27 cellular contexts compared by ENCODE assay signal in genomic region chr15:61250613-61251012, GRCh38.
"Had no signal": no experiment of that assay in that cellular context is flagged by ENCODE, and none has a peak within 500 bp of the region (broad histone marks: within the 10 kb centered on the region; RNA-seq: fewer than 3 reads in every experiment).

No MANE protein-coding gene starts in this region.

- H3K27me3 ChIP-seq: suprapubic skin, testis, tibial nerve, transverse colon, upper lobe of left lung, upper lobe of right lung, uterus, vagina had no signal

- H3K27ac ChIP-seq: stomach, suprapubic skin, testis, thoracic aorta, tibial artery, tibial nerve, transverse colon, upper lobe of left lung, upper lobe of right lung, uterus, vagina had no signal

- H3K9me3 ChIP-seq: stomach, suprapubic skin, testis, thoracic aorta, tibial artery, tibial nerve, transverse colon, upper lobe of left lung, upper lobe of right lung, uterus, vagina had no signal

- H3K27ac Mint-ChIP-seq: stimulated activated effector memory CD8-positive, alpha-beta T cell treated with anti-CD3 and anti-CD28 coated beads, Interleukin-12 subunit alpha, Interleukin-12 subunit beta, amount 100 ng/mL, for 72 hours; stimulated activated memory B cell treated with anti-CD40 and anti-IgM and Interleukin-4, amounts not matched to agents 10 μg/mL and 1 μg/mL and 100 μg/mL, for 72 hours; stimulated activated naive B cell treated with anti-CD40 and anti-IgM and Interleukin-4, amounts not matched to agents 10 μg/mL and 1 μg/mL and 100 μg/mL, for 72 hours; stimulated activated naive CD8-positive, alpha-beta T cell treated with anti-CD3 and anti-CD28 coated beads, Interleukin-15, amount 100 ng/mL, for 72 hours; stimulated activated naive CD8-positive, alpha-beta T cell treated with anti-CD3 and anti-CD28 coated beads, Interleukin-15, Interleukin-2, amounts not matched to agents 100 ng/mL and 50 ng/mL, for 24 hours; type B pancreatic cell had no signal

- ATAC-seq: stimulated activated effector memory CD8-positive, alpha-beta T cell treated with anti-CD3 and anti-CD28 coated beads, Interleukin-12 subunit alpha, Interleukin-12 subunit beta, amount 100 ng/mL, for 72 hours; stimulated activated memory B cell treated with anti-CD40 and anti-IgM and Interleukin-4, amounts not matched to agents 10 μg/mL and 1 μg/mL and 100 μg/mL, for 72 hours; stimulated activated naive B cell treated with anti-CD40 and anti-IgM and Interleukin-4, amounts not matched to agents 10 μg/mL and 1 μg/mL and 100 μg/mL, for 72 hours; stimulated activated naive CD8-positive, alpha-beta T cell treated with anti-CD3 and anti-CD28 coated beads, Interleukin-15, amount 100 ng/mL, for 72 hours; stimulated activated naive CD8-positive, alpha-beta T cell treated with anti-CD3 and anti-CD28 coated beads, Interleukin-15, Interleukin-2, amounts not matched to agents 100 U/mL and 50 U/mL, for 24 hours; upper lobe of right lung had no signal

- H3K4me3 Mint-ChIP-seq: stimulated activated effector memory CD8-positive, alpha-beta T cell treated with anti-CD3 and anti-CD28 coated beads, Interleukin-12 subunit alpha, Interleukin-12 subunit beta, amount 100 ng/mL, for 72 hours; stimulated activated memory B cell treated with anti-CD40 and anti-IgM and Interleukin-4, amounts not matched to agents 10 μg/mL and 1 μg/mL and 100 μg/mL, for 72 hours; stimulated activated naive B cell treated with anti-CD40 and anti-IgM and Interleukin-4, amounts not matched to agents 10 μg/mL and 1 μg/mL and 100 μg/mL, for 72 hours; stimulated activated naive CD8-positive, alpha-beta T cell treated with anti-CD3 and anti-CD28 coated beads, Interleukin-15, amount 100 ng/mL, for 72 hours; stimulated activated naive CD8-positive, alpha-beta T cell treated with anti-CD3 and anti-CD28 coated beads, Interleukin-15, Interleukin-2, amounts not matched to agents 100 ng/mL and 50 ng/mL, for 24 hours; type B pancreatic cell had no signal

- H3K4me3 ChIP-seq: stomach, suprapubic skin, testis, thoracic aorta, tibial artery, tibial nerve, transverse colon, upper lobe of left lung, upper lobe of right lung, uterus, vagina had no signal

- H3K36me3 Mint-ChIP-seq: stimulated activated effector memory CD8-positive, alpha-beta T cell treated with anti-CD3 and anti-CD28 coated beads, Interleukin-12 subunit alpha, Interleukin-12 subunit beta, amount 100 ng/mL, for 72 hours; stimulated activated memory B cell treated with anti-CD40 and anti-IgM and Interleukin-4, amounts not matched to agents 10 μg/mL and 1 μg/mL and 100 μg/mL, for 72 hours; stimulated activated naive B cell treated with anti-CD40 and anti-IgM and Interleukin-4, amounts not matched to agents 10 μg/mL and 1 μg/mL and 100 μg/mL, for 72 hours; type B pancreatic cell had no signal

- H3K36me3 ChIP-seq: stomach, suprapubic skin, thoracic aorta, tibial artery, tibial nerve, transverse colon, upper lobe of left lung, upper lobe of right lung, uterus, vagina had no signal

- DNase-seq: stimulated activated CD4-positive, alpha-beta T cell treated with anti-CD3 and anti-CD28 coated beads, Interleukin-2, amount 100 ng/mL, for 48 hours; stimulated activated CD4-positive, alpha-beta T cell treated with anti-CD3 and anti-CD28 coated beads, Interleukin-4, amount 100 ng/mL, for 1 hour; stimulated activated CD4-positive, alpha-beta T cell treated with anti-CD3 and anti-CD28 coated beads, Interleukin-4, amount 100 ng/mL, for 24 hours; stimulated activated CD4-positive, alpha-beta T cell treated with anti-CD3 and anti-CD28 coated beads, Interleukin-4, amount 100 ng/mL, for 4 hours; stimulated activated CD8-positive, alpha-beta memory T cell treated with anti-CD3 and anti-CD28 coated beads, Interleukin-4, amount 100 ng/mL, for 48 hours; stimulated activated naive B cell treated with anti-CD40 and anti-IgM and Interleukin-4, amounts not matched to agents 10 μg/mL and 1 μg/mL and 100 μg/mL, for 72 hours; stimulated activated naive CD4-positive, alpha-beta T cell; stimulated activated naive CD4-positive, alpha-beta T cell treated with Interleukin-2 at 50 U/mL for 16 hours; stimulated activated naive CD8-positive, alpha-beta T cell treated with anti-CD3 and anti-CD28 coated beads, Interleukin-15, amount 100 ng/mL, for 72 hours; stimulated activated naive CD8-positive, alpha-beta T cell treated with anti-CD3 and anti-CD28 coated beads, Interleukin-15, Interleukin-2, amounts not matched to agents 100 U/mL and 50 U/mL, for 24 hours; stomach; substantia nigra; testis; tibial artery; transverse colon; trophoblast cell; upper lobe of left lung; upper lobe of right lung; uterus had no signal

- H3K4me1 ChIP-seq: stomach, suprapubic skin, testis, tibial artery, tibial nerve, transverse colon, upper lobe of left lung, upper lobe of right lung, uterus, vagina had no signal

- H3K4me1 Mint-ChIP-seq: stimulated activated effector memory CD8-positive, alpha-beta T cell treated with anti-CD3 and anti-CD28 coated beads, Interleukin-12 subunit alpha, Interleukin-12 subunit beta, amount 100 ng/mL, for 72 hours; stimulated activated memory B cell treated with anti-CD40 and anti-IgM and Interleukin-4, amounts not matched to agents 10 μg/mL and 1 μg/mL and 100 μg/mL, for 72 hours; stimulated activated naive B cell treated with anti-CD40 and anti-IgM and Interleukin-4, amounts not matched to agents 10 μg/mL and 1 μg/mL and 100 μg/mL, for 72 hours; stimulated activated naive CD8-positive, alpha-beta T cell treated with anti-CD3 and anti-CD28 coated beads, Interleukin-15, amount 100 ng/mL, for 72 hours had no signal

- H3K9me3 Mint-ChIP-seq: stimulated activated effector memory CD8-positive, alpha-beta T cell treated with anti-CD3 and anti-CD28 coated beads, Interleukin-12 subunit alpha, Interleukin-12 subunit beta, amount 100 ng/mL, for 72 hours; stimulated activated naive CD8-positive, alpha-beta T cell treated with anti-CD3 and anti-CD28 coated beads, Interleukin-15, amount 100 ng/mL, for 72 hours; stimulated activated naive CD8-positive, alpha-beta T cell treated with anti-CD3 and anti-CD28 coated beads, Interleukin-15, Interleukin-2, amounts not matched to agents 100 ng/mL and 50 ng/mL, for 24 hours; type B pancreatic cell had no signal
